Comparison of ENCODE assay signal across 8 cellular contexts in the genomic region with DNA sequence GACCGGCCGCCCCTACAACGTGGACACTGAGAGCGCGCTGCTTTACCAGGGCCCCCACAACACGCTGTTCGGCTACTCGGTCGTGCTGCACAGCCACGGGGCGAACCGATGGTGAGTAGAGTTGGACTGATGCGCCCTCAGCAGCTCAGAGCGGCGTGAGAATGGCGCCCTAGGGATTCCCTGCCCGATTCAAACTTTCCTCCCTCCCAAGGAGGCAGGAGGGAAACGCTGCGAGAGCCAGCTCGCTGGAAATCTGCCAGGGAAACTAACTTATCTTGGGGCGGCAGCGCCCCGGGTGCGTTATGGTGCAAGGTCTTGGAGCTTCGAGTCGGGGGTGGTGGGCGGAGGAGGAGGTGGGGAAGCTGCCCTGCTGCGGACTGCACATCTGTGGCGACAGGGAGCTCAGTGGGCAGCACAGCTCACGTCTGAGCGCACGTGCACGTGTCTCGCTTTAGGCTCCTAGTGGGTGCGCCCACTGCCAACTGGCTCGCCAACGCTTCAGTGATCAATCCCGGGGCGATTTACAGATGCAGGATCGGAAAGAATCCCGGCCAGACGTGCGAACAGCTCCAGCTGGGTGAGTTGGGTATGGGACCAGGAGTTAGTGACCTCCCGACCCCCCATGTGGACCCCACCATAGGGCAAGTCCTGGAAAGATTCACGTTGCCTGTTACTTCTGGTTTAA. TPM values are rescaled to one million over a fixed set of nuclear protein-coding genes. Genes with fewer than 3 reads are reported as not detected.
DNase-seq lines count a peak whose midpoint lies in the region; ATAC-seq and TF ChIP-seq lines count a peak whose summit lies in the region.

No MANE protein-coding gene starts in this region.

- no peak overlapping the region for H2BK5ac ChIP-seq in trophoblast cell (ENCODE audit: low read depth, low read length, poor library complexity)

- H2AK5ac ChIP-seq in trophoblast cell (ENCODE audit: low read length) = no peak overlapping the region

- TF ChIP-seq CTCF in GM10266 (IDR thresholded peaks at IDR 0.05; ENCODE audit: control insufficient read depth, insufficient read depth, low read depth, missing control alignments) (no peak), foreskin keratinocyte (conservative IDR thresholded peaks at IDR 0.05) (no peak)

- no peak overlapping the region for H3K23ac ChIP-seq in trophoblast cell (ENCODE audit: low read length)

- no peak overlapping the region for H2BK12ac ChIP-seq in trophoblast cell (ENCODE audit: low read length)

- DNase-seq in GM10266 (ENCODE audit: extremely low spot score) = peak; percentile 46
- DNase-seq in NOMO-1 (lab: John Stamatoyannopoulos, UW; ENCODE audit: unreplicated experiment in 2 of 2) = peak; percentile 60 to 65
- DNase-seq in activated T-cell treated with anti-CD3 and anti-CD28 coated beads, Interleukin-2, amount 50 U/mL, for 72 hours = peak; percentile 56 to 63
- DNase-seq in foreskin keratinocyte = peak in 1 of 2 donors; percentile 40
- no peak for DNase-seq in trophoblast cell
- DNase-seq in aorta = peak; percentile 65 to 74
- no peak for DNase-seq in NCI-H1436 treated with DMSO at 0.1 percent for 48 hours (lab: John Stamatoyannopoulos, UW)

- H3K27ac Mint-ChIP-seq in activated T-cell treated with anti-CD3 and anti-CD28 coated beads, Interleukin-2, amount 50 U/mL, for 72 hours = peak overlapping the region; percentile 95

- peak overlapping the region; percentile 37 for H3K14ac ChIP-seq in trophoblast cell (ENCODE audit: low read length)

- H4K8ac ChIP-seq in trophoblast cell (ENCODE audit: low read depth, low read length) = no peak overlapping the region

- no peak overlapping the region for H3K27ac ChIP-seq in foreskin keratinocyte
- H3K27ac ChIP-seq in trophoblast cell (ENCODE audit: low read depth, low read length) = no peak overlapping the region
- H3K27ac ChIP-seq in aorta (ENCODE audit: low read depth in 1 of 2, low read length in 2 of 2) = no peak overlapping the region

- peak overlapping the region; percentile 67 for H3K4me3 ChIP-seq in trophoblast cell (ENCODE audit: low read depth, low read length)
- no peak overlapping the region for H3K4me3 ChIP-seq in aorta (ENCODE audit: low read length in 2 of 2)

- WGBS in trophoblast cell (ENCODE audit: extremely low coverage, insufficient coverage, insufficient read length) = no CpG with 5 or more reads among the region's 45 CpGs
- 3 to 4% methylated on average over 45 of the region's 45 CpGs for WGBS in aorta, 2 donors

- H3K36me3 ChIP-seq in trophoblast cell (ENCODE audit: control insufficient read depth in 1 of 2, insufficient read depth in 2 of 2, low read length in 2 of 2) (no peaks in the 10 kb centered on the region), aorta (ENCODE audit: control insufficient read depth in 1 of 2, insufficient read depth in 2 of 2, low read length in 1 of 2) (no peaks in the 10 kb centered on the region)

- H3K27me3 ChIP-seq in foreskin keratinocyte (peaks cover 33% of the 10 kb centered on the region), trophoblast cell (ENCODE audit: insufficient read depth, low read length) (peaks cover 16% of the 10 kb centered on the region), aorta (ENCODE audit: control insufficient read depth in 1 of 2, insufficient read depth in 2 of 2, low read length in 1 of 2) (no peaks in the 10 kb centered on the region)

- peaks cover 3% of the 10 kb centered on the region for H3K9me3 ChIP-seq in trophoblast cell (ENCODE audit: insufficient read depth, low read depth, low read length)
- no peaks in the 10 kb centered on the region for H3K9me3 ChIP-seq in aorta (ENCODE audit: control insufficient read depth, low read length)

- peak; percentile 34 for ATAC-seq in HG02642 (IDR thresholded peaks at IDR 0.05; ENCODE audit: poor library complexity, unreplicated experiment)
- ATAC-seq in activated T-cell treated with anti-CD3 and anti-CD28 coated beads, Interleukin-2, amount 50 U/mL, for 72 hours (replicated peaks in 1 of 2) = peak; percentile 36
- peak; percentile 65 for ATAC-seq in foreskin keratinocyte
- ATAC-seq in aorta (ENCODE audit: low FRiP score) = peak; percentile 55

- no peaks in the 10 kb centered on the region for H3K9me3 Mint-ChIP-seq in activated T-cell treated with anti-CD3 and anti-CD28 coated beads, Interleukin-2, amount 50 U/mL, for 72 hours

- H4K12ac ChIP-seq in trophoblast cell (ENCODE audit: low read depth, low read length) = no peak overlapping the region

- H2AFZ ChIP-seq in trophoblast cell (ENCODE audit: insufficient read depth, low read length, poor library complexity) = peak overlapping the region; percentile 73

- H3K9ac ChIP-seq in trophoblast cell (ENCODE audit: low read length) = no peak overlapping the region

- H3K79me1 ChIP-seq in trophoblast cell (ENCODE audit: low read length) = peaks cover 2% of the 10 kb centered on the region

- intact Hi-C loops in aorta (cut with DNase I) = no loop called here

- no peak overlapping the region for H3K18ac ChIP-seq in trophoblast cell (ENCODE audit: low read length)

- H3K4me1 Mint-ChIP-seq in activated T-cell treated with anti-CD3 and anti-CD28 coated beads, Interleukin-2, amount 50 U/mL, for 72 hours (ENCODE audit: low read depth) = peaks cover 64% of the 10 kb centered on the region

- H3K4me1 ChIP-seq in foreskin keratinocyte (peaks cover 9% of the 10 kb centered on the region), trophoblast cell (ENCODE audit: control insufficient read depth in 1 of 2, insufficient read depth in 2 of 2, low read length in 2 of 2) (peaks cover 0 to 11% of the 10 kb centered on the region in 2 experiments), aorta (ENCODE audit: control insufficient read depth in 1 of 2, insufficient read depth in 2 of 2, low read length in 2 of 2) (no peaks in the 10 kb centered on the region)

- H2BK120ac ChIP-seq in trophoblast cell (ENCODE audit: insufficient read depth, low read length, poor library complexity) = no peak overlapping the region

- no peaks in the 10 kb centered on the region for H3K79me2 ChIP-seq in trophoblast cell (ENCODE audit: control insufficient read depth, insufficient read depth, low read length, poor library complexity)

- no peak overlapping the region for H3K4ac ChIP-seq in trophoblast cell (ENCODE audit: low read depth, low read length)

- H4K91ac ChIP-seq in trophoblast cell (ENCODE audit: low read depth, low read length) = no peak overlapping the region

- peaks cover 2 to 5% of the 10 kb centered on the region in 2 donors for H3K36me3 Mint-ChIP-seq in activated T-cell treated with anti-CD3 and anti-CD28 coated beads, Interleukin-2, amount 50 U/mL, for 72 hours (ENCODE audit: insufficient read depth in 2 of 2)

- peak overlapping the region; percentile 89 to 95 for H3K4me3 Mint-ChIP-seq in activated T-cell treated with anti-CD3 and anti-CD28 coated beads, Interleukin-2, amount 50 U/mL, for 72 hours

- peak overlapping the region; percentile 73 for H3K4me2 ChIP-seq in trophoblast cell (ENCODE audit: low read length)

- H3K27me3 Mint-ChIP-seq in activated T-cell treated with anti-CD3 and anti-CD28 coated beads, Interleukin-2, amount 50 U/mL, for 72 hours (ENCODE audit: low read depth) = no peaks in the 10 kb centered on the region

RNA-seq across cellular contexts. Expression of gene ITGA4, which starts 0.7 kb away (rescaled TPM):
- 10 to 100 TPM; 47.3 to 47.5 TPM for total RNA-seq in activated T-cell treated with anti-CD3 and anti-CD28 coated beads, Interleukin-2, amount 50 U/mL, for 72 hours
- 2.3 and 11.0 TPM in 2 replicates for total RNA-seq in foreskin keratinocyte
- 0.26 and 0.75 TPM in 2 replicates for polyA plus RNA-seq in foreskin keratinocyte
- polyA plus RNA-seq in trophoblast cell (2013) = 4.4 and 4.6 TPM in 2 replicates
- 10 to 100 TPM; 13.1 to 23.9 TPM for total RNA-seq in aorta
- 1 to 10 TPM in 1 of 2 donors, under 1 TPM in 1; 0.49 to 4.5 TPM for polyA plus RNA-seq in aorta

Comparison
In these comparisons a context has a peak if more than half of its experiments do, and no peak if none do; other contexts are left out.
1. DNase-seq: peak in GM10266 (single experiment), NOMO-1 (2 of 2), activated T-cell treated with anti-CD3 and anti-CD28 coated beads, Interleukin-2, amount 50 U/mL, for 72 hours (2 of 2) and aorta (2 of 2); none in trophoblast cell (0 of 2) and NCI-H1436 treated with DMSO at 0.1 percent for 48 hours (single experiment).
2. Peak in every context shown above with its lines, with median percentiles within 50 percentile points of each other: ATAC-seq.